Comparison of ENCODE assay signal across 23 cellular contexts in the genomic region with DNA sequence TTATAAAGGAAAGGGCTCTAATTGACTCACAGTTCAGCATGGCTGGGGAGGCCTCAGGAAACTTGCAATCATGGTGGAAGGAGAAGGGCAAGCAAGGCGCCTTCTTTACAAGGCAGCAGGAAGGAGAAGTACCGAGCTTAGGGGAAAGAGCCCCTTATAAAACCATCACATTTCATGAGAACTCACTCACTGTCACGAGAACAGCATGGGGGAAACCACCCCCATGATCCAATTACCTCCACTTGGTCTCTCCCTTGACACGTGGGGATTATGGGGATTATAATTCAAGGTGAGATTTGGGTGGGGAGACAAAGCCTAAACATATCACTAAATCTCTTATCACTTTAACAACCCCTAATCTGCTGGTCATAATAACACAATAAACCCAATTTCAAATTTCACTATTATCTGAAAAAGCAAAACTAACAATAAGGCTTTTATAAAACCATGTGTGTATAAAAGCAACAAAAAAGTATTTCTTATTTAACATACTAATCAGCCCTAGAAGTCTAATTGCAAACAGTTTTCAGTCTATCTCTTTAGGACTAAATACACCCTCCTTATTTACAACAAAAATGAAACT.
"Had no signal": no experiment of that assay in that cellular context is flagged by ENCODE, and none has a peak within 500 bp of the region (broad histone marks: within the 10 kb centered on the region; RNA-seq: fewer than 3 reads in every experiment).

No MANE protein-coding gene starts in this region.

- H3K9me3 ChIP-seq: heart left ventricle, mucosa of descending colon, right atrium auricular region, sigmoid colon, testis, tibial nerve, upper lobe of right lung had no signal

- H3K36me3 ChIP-seq: right atrium auricular region, upper lobe of right lung had no signal

- H3K27ac ChIP-seq: dorsolateral prefrontal cortex, heart left ventricle, right atrium auricular region, sigmoid colon, skin epidermis, testis, tibial nerve, upper lobe of right lung had no signal

- ATAC-seq: esophagus mucosa; heart left ventricle; left colon; left ventricle myocardium superior; mucosa of descending colon; naive thymus-derived CD8-positive, alpha-beta T cell; stimulated activated naive B cell treated with anti-CD40 and anti-IgM and Interleukin-4, amounts not matched to agents 10 μg/mL and 1 μg/mL and 100 μg/mL, for 72 hours; stimulated activated naive CD8-positive, alpha-beta T cell treated with anti-CD3 and anti-CD28 coated beads, Interleukin-15, amount 100 ng/mL, for 72 hours; upper lobe of right lung had no signal

- DNase-seq: cortex of kidney; dorsolateral prefrontal cortex; effector memory CD4-positive, alpha-beta T cell; heart left ventricle; hippocampal formation; left colon; left ventricle myocardium superior; mucosa of descending colon; naive thymus-derived CD8-positive, alpha-beta T cell; sigmoid colon; stimulated activated CD4-positive, alpha-beta T cell treated with anti-CD3 and anti-CD28 coated beads, Interleukin-2, amount 100 ng/mL, for 24 hours; stimulated activated CD4-positive, alpha-beta T cell treated with anti-CD3 and anti-CD28 coated beads, Interleukin-4, amount 100 ng/mL, for 4 hours; stimulated activated naive B cell treated with anti-CD40 and anti-IgM and Interleukin-4, amounts not matched to agents 10 μg/mL and 1 μg/mL and 100 μg/mL, for 72 hours; stimulated activated naive CD8-positive, alpha-beta T cell treated with anti-CD3 and anti-CD28 coated beads, Interleukin-15, amount 100 ng/mL, for 72 hours; testis; upper lobe of right lung had no signal

- H3K4me3 ChIP-seq: dorsolateral prefrontal cortex, heart left ventricle, lung, mucosa of descending colon, right atrium auricular region, sigmoid colon, skin epidermis, testis, tibial nerve, upper lobe of right lung had no signal

- H3K4me1 ChIP-seq: testis, upper lobe of right lung had no signal

- H3K27me3 ChIP-seq: dorsolateral prefrontal cortex, heart left ventricle, right atrium auricular region, sigmoid colon, testis, tibial nerve, upper lobe of right lung had no signal

- FAIRE-seq: endometrium, frontal cortex had no signal
